ENCODE assay signal across 8 cellular contexts in genomic region chr13:114313061-114313860, GRCh38. TPM values are rescaled to one million over a fixed set of nuclear protein-coding genes. Genes with fewer than 3 reads are reported as not detected.
DNase-seq lines count a peak whose midpoint lies in the region; ATAC-seq and TF ChIP-seq lines count a peak whose summit lies in the region.

No MANE protein-coding gene starts in this region.

- H4K20me1 ChIP-seq in fibroblast of lung (ENCODE audit: control insufficient read depth, extremely low read depth, insufficient read depth, low read length), result no peaks in the 10 kb centered on the region

- peaks cover 6% of the 10 kb centered on the region for H3K4me1 ChIP-seq in fibroblast of lung (ENCODE audit: control insufficient read depth, extremely low read depth, insufficient read depth, low read length)

- H3K4me2 ChIP-seq in fibroblast of lung (ENCODE audit: extremely low read depth, insufficient read depth, low read length), result peak overlapping the region; percentile 77

- TF ChIP-seq CTCF in fibroblast of lung (conservative IDR thresholded peaks at IDR 0.05 in 1 of 2, IDR thresholded peaks at IDR 0.05 in 1 of 2; ENCODE audit: low read depth in 1 of 2, low read length in 2 of 2) (no peak), omental fat pad (IDR thresholded peaks at IDR 0.05) (no peak)

- no peaks in the 10 kb centered on the region for H3K27me3 ChIP-seq in fibroblast of lung (ENCODE audit: control insufficient read depth, insufficient read depth, low read length)

- peaks cover 12% of the 10 kb centered on the region for H3K36me3 Mint-ChIP-seq in activated CD4-positive, alpha-beta T cell treated with anti-CD3 and anti-CD28 coated beads, Interleukin-2, amount 10 ng/mL, durations not matched to agents 24 days and 14 days (ENCODE audit: low read depth)

- H3K9me3 ChIP-seq in fibroblast of lung (ENCODE audit: control insufficient read depth, insufficient read depth, low read depth, low read length), result no peaks in the 10 kb centered on the region

- H3K4me3 ChIP-seq in fibroblast of lung (replicated peaks in 1 of 4; ENCODE audit: control extremely low read depth in 1 of 4, insufficient read depth in 1 of 4, low read depth in 3 of 4, low read length in 4 of 4), result peak overlapping the region; percentile 43 to 87 (median 68)
- H3K4me3 ChIP-seq in skeletal muscle cell (ENCODE audit: low read depth, low read length), result peak overlapping the region; percentile 65

- H2AFZ ChIP-seq in fibroblast of lung (ENCODE audit: low read length), result peak overlapping the region; percentile 72

- DNase-seq in Daoy (ENCODE audit: low read depth), result peak; percentile 19
- DNase-seq in activated CD4-positive, alpha-beta T cell treated with anti-CD3 and anti-CD28 coated beads, Interleukin-2, amount 10 ng/mL, durations not matched to agents 24 days and 14 days, result peak; percentile 64
- peak in 1 of 2 donors; percentile 22 for DNase-seq in fibroblast of lung (ENCODE audit: low read depth in 2 of 2)
- no peak for DNase-seq in skeletal muscle cell (ENCODE audit: low read depth)
- no peak for DNase-seq in NCI-H1105 treated with DMSO at 0.1 percent for 48 hours (lab: John Stamatoyannopoulos, UW)
- no peak for DNase-seq in omental fat pad (ENCODE audit: low spot score)
- no peak for DNase-seq in COLO668 (lab: John Stamatoyannopoulos, UW; ENCODE audit: unreplicated experiment)

- H3K9ac ChIP-seq in fibroblast of lung (ENCODE audit: insufficient read depth, low read length), result peak overlapping the region; percentile 91

- peak overlapping the region; percentile 86 for H3K4me3 Mint-ChIP-seq in activated CD4-positive, alpha-beta T cell treated with anti-CD3 and anti-CD28 coated beads, Interleukin-2, amount 10 ng/mL, durations not matched to agents 24 days and 14 days

- H3K9me3 Mint-ChIP-seq in activated CD4-positive, alpha-beta T cell treated with anti-CD3 and anti-CD28 coated beads, Interleukin-2, amount 10 ng/mL, durations not matched to agents 24 days and 14 days, result no peaks in the 10 kb centered on the region

- H3K27ac Mint-ChIP-seq in activated CD4-positive, alpha-beta T cell treated with anti-CD3 and anti-CD28 coated beads, Interleukin-2, amount 10 ng/mL, durations not matched to agents 24 days and 14 days, result peak overlapping the region; percentile 94

- H3K27ac ChIP-seq in fibroblast of lung (ENCODE audit: insufficient read depth, low read length), result peak overlapping the region; percentile 79

- peaks cover 24% of the 10 kb centered on the region for H3K4me1 Mint-ChIP-seq in activated CD4-positive, alpha-beta T cell treated with anti-CD3 and anti-CD28 coated beads, Interleukin-2, amount 10 ng/mL, durations not matched to agents 24 days and 14 days

- peak; percentile 37 for ATAC-seq in HG02852 (IDR thresholded peaks at IDR 0.05; ENCODE audit: unreplicated experiment)
- no peak for ATAC-seq in omental fat pad (ENCODE audit: low FRiP score)

- H3K36me3 ChIP-seq in fibroblast of lung (ENCODE audit: control insufficient read depth, insufficient read depth, low read length), result no peaks in the 10 kb centered on the region

- H3K27me3 Mint-ChIP-seq in activated CD4-positive, alpha-beta T cell treated with anti-CD3 and anti-CD28 coated beads, Interleukin-2, amount 10 ng/mL, durations not matched to agents 24 days and 14 days, result no peaks in the 10 kb centered on the region

- H3K79me2 ChIP-seq in fibroblast of lung (ENCODE audit: control insufficient read depth, insufficient read depth, low read length), result peaks cover 37% of the 10 kb centered on the region

- intact Hi-C loops in activated CD4-positive, alpha-beta T cell treated with anti-CD3 and anti-CD28 coated beads, Interleukin-2, amount 10 ng/mL, durations not matched to agents 24 days and 14 days (cut with micrococcal nuclease), result no loop called here

RNA-seq across cellular contexts. Expression of gene CHAMP1, which starts 1.0 kb away (rescaled TPM):
- 5.2 and 11.8 TPM in 2 replicates for total RNA-seq in Daoy (2014; rRNA removed; shearing (Covaris generic))
- 46.9 and 48.2 TPM in 2 replicates for total RNA-seq in activated CD4-positive, alpha-beta T cell treated with anti-CD3 and anti-CD28 coated beads, Interleukin-2, amount 10 ng/mL, durations not matched to agents 24 days and 14 days
- total RNA-seq in fibroblast of lung (10.8 and 14.5 TPM in 2 replicates), omental fat pad (10 to 100 TPM; 10.7 to 21.4 (median 17.3) TPM)
- 35.2 and 52.6 TPM in 2 replicates for polyA plus RNA-seq in fibroblast of lung
- polyA plus RNA-seq in fibroblast of lung (2012), result 24.3 and 34.8 TPM in 2 replicates
- polyA minus RNA-seq in fibroblast of lung (ENCODE audit: low replicate concordance), result 9.8 and 35.6 TPM in 2 replicates

RNA-seq across cellular contexts. Expression of gene UPF3A, which starts 31.9 kb away (rescaled TPM):
- total RNA-seq in Daoy (2014; rRNA removed; shearing (Covaris generic)), result 7.7 and 14.3 TPM in 2 replicates
- total RNA-seq in activated CD4-positive, alpha-beta T cell treated with anti-CD3 and anti-CD28 coated beads, Interleukin-2, amount 10 ng/mL, durations not matched to agents 24 days and 14 days, result 51.4 and 52.1 TPM in 2 replicates
- total RNA-seq in fibroblast of lung (15.9 and 27.6 TPM in 2 replicates), omental fat pad (10 to 100 TPM; 25.1 to 60.7 (median 39.0) TPM)
- polyA plus RNA-seq in fibroblast of lung, result 40.5 and 41.9 TPM in 2 replicates
- 43.8 and 44.4 TPM in 2 replicates for polyA plus RNA-seq in fibroblast of lung (2012)
- polyA minus RNA-seq in fibroblast of lung (ENCODE audit: low replicate concordance), result 2.1 and 7.1 TPM in 2 replicates

Comparison
In these comparisons a context has a peak if more than half of its experiments do, and no peak if none do; other contexts are left out.
1. DNase-seq: peak in Daoy (single experiment) and activated CD4-positive, alpha-beta T cell treated with anti-CD3 and anti-CD28 coated beads, Interleukin-2, amount 10 ng/mL, durations not matched to agents 24 days and 14 days (single experiment); none in skeletal muscle cell (single experiment), NCI-H1105 treated with DMSO at 0.1 percent for 48 hours (single experiment), omental fat pad (single experiment) and COLO668 (single experiment).